12 cellular contexts compared by ENCODE assay signal in genomic region chr19:6733338-6734095, GRCh38. TPM values are rescaled to one million over a fixed set of nuclear protein-coding genes. Genes with fewer than 3 reads are reported as not detected.
DNase-seq lines count a peak whose midpoint lies in the region; ATAC-seq and TF ChIP-seq lines count a peak whose summit lies in the region.
"Had no signal": no experiment of that assay in that cellular context is flagged by ENCODE, and none has a peak within 500 bp of the region (broad histone marks: within the 10 kb centered on the region; RNA-seq: fewer than 3 reads in every experiment).

No MANE protein-coding gene starts in this region.

- DNase-seq in AG09309 (ENCODE audit: low read depth) = no peak
- DNase-seq in ascending aorta (ENCODE audit: low spot score in 2 of 2) = no peak
- peak; percentile 45 for DNase-seq in lower lobe of right lung
- no peak for DNase-seq in AG08395 (ENCODE audit: low spot score)
- DNase-seq in adrenal gland = no peak
- no peak for DNase-seq in A172 (ENCODE audit: low spot score)
- DNase-seq in NCI-H1417 treated with DMSO at 0.1 percent for 48 hours (lab: John Stamatoyannopoulos, UW) = no peak
- DNase-seq: effector memory CD4-positive, alpha-beta T cell; NCI-H1694 treated with DMSO at 0.1 percent for 48 hours; T-helper 1 cell had no signal

- H3K4me1 ChIP-seq in ascending aorta = peaks cover 3 to 17% of the 10 kb centered on the region in 2 donors
- H3K4me1 ChIP-seq in lower lobe of right lung = peaks cover 30% of the 10 kb centered on the region
- peaks cover 13 to 25% of the 10 kb centered on the region in 2 donors for H3K4me1 ChIP-seq in adrenal gland (replicated peaks in 1 of 2)

- no peaks in the 10 kb centered on the region for H3K27me3 ChIP-seq in ascending aorta
- no peaks in the 10 kb centered on the region for H3K27me3 ChIP-seq in lower lobe of right lung (ENCODE audit: low read depth)
- no peaks in the 10 kb centered on the region for H3K27me3 ChIP-seq in adrenal gland

- no peak overlapping the region for H3K4me3 ChIP-seq in AG09309 (ENCODE audit: control insufficient read depth, low read depth, low read length)
- no peak overlapping the region for H3K4me3 ChIP-seq in ascending aorta
- H3K4me3 ChIP-seq in lower lobe of right lung = no peak overlapping the region
- H3K4me3 ChIP-seq in adrenal gland = no peak overlapping the region

- no peak for ATAC-seq in lower lobe of right lung
- ATAC-seq: sciatic nerve had no signal

- peak; percentile 26 for TF ChIP-seq CTCF in AG09309 (IDR thresholded peaks at IDR 0.05; ENCODE audit: control insufficient read depth, insufficient read depth, low read depth, low read length, missing control alignments)
- TF ChIP-seq CTCF in GM12873 (IDR thresholded peaks at IDR 0.05; ENCODE audit: insufficient read depth, low read depth, low read length, missing control alignments) = peak; percentile 24
- peak in 2 of 3 experiments; percentile 26 to 29 for TF ChIP-seq CTCF in ascending aorta (IDR thresholded peaks at IDR 0.05)
- peak; percentile 33 for TF ChIP-seq CTCF in lower lobe of right lung (IDR thresholded peaks at IDR 0.05)
- TF ChIP-seq CTCF in adrenal gland (IDR thresholded peaks at IDR 0.05) = peak in 3 of 6 experiments; percentile 10 to 31 (median 12)

- H3K27ac ChIP-seq in ascending aorta (no peak overlapping the region), lower lobe of right lung (no peak overlapping the region), adrenal gland (no peak overlapping the region)

- H3K36me3 ChIP-seq in ascending aorta = peaks cover 18 to 32% of the 10 kb centered on the region in 2 donors
- peaks cover 27% of the 10 kb centered on the region for H3K36me3 ChIP-seq in lower lobe of right lung
- peaks cover 0 to 19% of the 10 kb centered on the region in 2 donors for H3K36me3 ChIP-seq in adrenal gland (replicated peaks in 1 of 2)

- 88 to 94% (median 90%) methylated on average over 11 to 29 of the region's 29 CpGs for WGBS in adrenal gland, 4 donors

- TF ChIP-seq POLR2A in adrenal gland (IDR thresholded peaks at IDR 0.05) = no peak

- no peaks in the 10 kb centered on the region for H3K9me3 ChIP-seq in ascending aorta
- no peaks in the 10 kb centered on the region for H3K9me3 ChIP-seq in lower lobe of right lung
- no peaks in the 10 kb centered on the region for H3K9me3 ChIP-seq in adrenal gland (replicated peaks in 1 of 3)

- intact Hi-C loops in ascending aorta (cut with DNase I) (loop anchor here (10.0 kb wide), 3 partner anchors 309 to 1109 kb away; partner anchors contain the start of genes KHSRP, SAFB, SAFB2 and ZNF358), lower lobe of right lung (cut with DNase I) (no loop called here), adrenal gland (cut with DNase I) (loop anchor here in 1 of 2 donors (10.0 kb wide), 1 partner anchor 209 kb away; no protein-coding TSS in a partner anchor)

RNA-seq across cellular contexts. Expression of gene GPR108, which starts 3.9 kb away (rescaled TPM):
- total RNA-seq in ascending aorta = 57.6 TPM
- 87.0 TPM for total RNA-seq in lower lobe of right lung
- total RNA-seq in adrenal gland = 100 to 1,000 TPM in 7 of 8 donors, 10 to 100 TPM in 1; 86.1 to 168 (median 123) TPM
- 100 to 1,000 TPM in 2 of 3 donors, 10 to 100 TPM in 1; 70.8 to 193 (median 189) TPM for polyA plus RNA-seq in adrenal gland
- total RNA-seq in A172 (2014; rRNA removed; shearing (Covaris generic)) = 57.8 and 62.3 TPM in 2 replicates

RNA-seq across cellular contexts. Expression of gene TRIP10, which starts 6.0 kb away (rescaled TPM):
- total RNA-seq in ascending aorta (109 TPM), lower lobe of right lung (65.8 TPM), adrenal gland (10 to 100 TPM; 35.4 to 99.9 (median 74.8) TPM)
- polyA plus RNA-seq in adrenal gland = 100 to 1,000 TPM in 2 of 3 donors, 10 to 100 TPM in 1; 33.5 to 425 (median 228) TPM
- total RNA-seq in A172 (2014; rRNA removed; shearing (Covaris generic)) = 56.2 and 58.3 TPM in 2 replicates

RNA-seq across cellular contexts. Expression of gene C3, which starts 13.1 kb away (rescaled TPM):
- total RNA-seq in ascending aorta (2,421 TPM), lower lobe of right lung (1,321 TPM), adrenal gland (1,000 to 10,000 TPM; 1,565 to 5,179 (median 2,192) TPM)
- polyA plus RNA-seq in adrenal gland = 1,000 to 10,000 TPM; 1,199 to 4,143 (median 3,889) TPM
- total RNA-seq in A172 (2014; rRNA removed; shearing (Covaris generic)) = 0.47 and 1.9 TPM in 2 replicates

RNA-seq across cellular contexts. Expression of gene SH2D3A, which starts 33.7 kb away (rescaled TPM):
- total RNA-seq in ascending aorta (not detected), lower lobe of right lung (21.2 TPM), adrenal gland (1 to 10 TPM in 1 of 8 donors, under 1 TPM in 5, not detected in 2; 0.24 to 1.7 (median 0.44) TPM)
- polyA plus RNA-seq in adrenal gland = under 1 TPM; 0.22 to 0.64 (median 0.40) TPM
- total RNA-seq in A172 (2014; rRNA removed; shearing (Covaris generic)) = not detected in 2 replicates

RNA-seq across cellular contexts. Expression of gene VAV1, which starts 39.0 kb away (rescaled TPM):
- total RNA-seq in ascending aorta = 4.4 TPM
- 36.2 TPM for total RNA-seq in lower lobe of right lung
- total RNA-seq in adrenal gland = 10 to 100 TPM in 4 of 8 donors, 1 to 10 TPM in 4; 4.5 to 21.1 (median 10.1) TPM
- polyA plus RNA-seq in adrenal gland = 10 to 100 TPM in 1 of 3 donors, 1 to 10 TPM in 2; 2.4 to 13.7 (median 4.7) TPM
- 0.14 TPM in 1 of 2 replicates, not detected in the other for total RNA-seq in A172 (2014; rRNA removed; shearing (Covaris generic))

Comparison
In these comparisons a context has a peak if more than half of its experiments do, and no peak if none do; other contexts are left out.
1. RNA of gene C3, which starts 13.1 kb away (total RNA-seq): 2,421 TPM in ascending aorta (single experiment), 1,565 to 5,179 TPM in adrenal gland and 1,321 TPM in lower lobe of right lung (single experiment); 0.47 to 1.9 TPM in A172; every median in the first group is over 100 times any median in the second.